26 cellular contexts compared by ENCODE assay signal in the genomic region with DNA sequence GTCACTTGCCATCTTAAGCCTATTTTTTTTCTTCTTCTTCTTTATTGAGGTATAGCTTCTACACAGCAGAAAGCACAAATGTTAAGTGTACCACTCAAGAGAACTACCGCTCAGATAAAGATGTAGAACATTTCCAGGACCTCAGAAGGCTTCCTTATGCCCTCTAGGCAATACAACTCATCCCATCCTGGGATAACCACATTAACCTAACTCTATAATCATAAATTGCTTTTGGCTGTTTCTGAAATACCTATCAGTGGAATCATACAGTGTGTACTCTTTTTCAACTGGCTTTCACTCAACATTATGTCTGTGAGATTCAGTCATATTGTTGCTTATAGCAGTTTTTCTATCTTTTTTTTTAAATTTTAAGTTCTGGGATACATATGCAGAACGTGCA. TPM values are rescaled to one million over a fixed set of nuclear protein-coding genes. Genes with fewer than 3 reads are reported as not detected.
DNase-seq lines count a peak whose midpoint lies in the region; ATAC-seq, FAIRE-seq and TF ChIP-seq lines count a peak whose summit lies in the region.
"Had no signal": no experiment of that assay in that cellular context is flagged by ENCODE, and none has a peak within 500 bp of the region (broad histone marks: within the 10 kb centered on the region; RNA-seq: fewer than 3 reads in every experiment).

No MANE protein-coding gene starts in this region.

- ATAC-seq in HG03565 (IDR thresholded peaks at IDR 0.05; ENCODE audit: unreplicated experiment): no peak
- ATAC-seq: GM12878, T-cell had no signal

- no peaks in the 10 kb centered on the region for H3K27me3 Mint-ChIP-seq in HFFc6 (ENCODE audit: insufficient read depth)
- H3K27me3 Mint-ChIP-seq: CD8-positive, alpha-beta memory T cell; T-cell had no signal

- H3K27ac Mint-ChIP-seq in HFFc6: no peak overlapping the region
- H3K27ac Mint-ChIP-seq: CD14-positive monocyte, T-cell had no signal

- peaks cover 21% of the 10 kb centered on the region for H3K4me1 Mint-ChIP-seq in HFFc6 (ENCODE audit: low read depth)
- H3K4me1 Mint-ChIP-seq: CD14-positive monocyte; CD8-positive, alpha-beta memory T cell; T-cell had no signal

- DNase-seq in ELR (ENCODE audit: low read depth): peak; percentile 71
- peak; percentile 54 for DNase-seq in HFFc6
- peak; percentile 27 for DNase-seq in bronchial epithelial cell (ENCODE audit: low read depth)
- no peak for DNase-seq in stimulated activated CD4-positive, alpha-beta T cell treated with anti-CD3 and anti-CD28 coated beads, Interleukin-1b, Interleukin-23, amount 100 ng/mL, for 48 hours
- DNase-seq in OCI-M2 (lab: John Stamatoyannopoulos, UW; ENCODE audit: unreplicated experiment): no peak
- no peak for DNase-seq in T-helper 9 cell
- DNase-seq: BE2C; CD8-positive, alpha-beta memory T cell; DND-41; H7; KG1; NCI-H1092 treated with DMSO at 0.1 percent for 48 hours; NCI-H1436; NCI-H187; NCI-H2081 treated with DMSO at 0.1 percent for 48 hours; NCI-H2171; NCI-H524; NCI-H748 treated with DMSO at 0.1 percent for 48 hours; PC-9; SHP77; T-cell had no signal

- no peak for FAIRE-seq in bronchial epithelial cell (lab: Jason Lieb, UNC)
- FAIRE-seq: G401.6, GM12878, GM19239 had no signal

- peaks cover 5% of the 10 kb centered on the region for H3K9me3 Mint-ChIP-seq in HFFc6

- H3K4me3 ChIP-seq in bronchial epithelial cell (ENCODE audit: low read depth, low read length): no peak overlapping the region
- H3K4me3 ChIP-seq: GM12878, PC-9 had no signal

- no peaks in the 10 kb centered on the region for H3K27me3 ChIP-seq in bronchial epithelial cell (ENCODE audit: control insufficient read depth, insufficient read depth, low read length)
- H3K27me3 ChIP-seq: BE2C had no signal

- H3K36me3 ChIP-seq in bronchial epithelial cell (ENCODE audit: control insufficient read depth, insufficient read depth, low read length): peaks cover 1% of the 10 kb centered on the region

- no peak overlapping the region for H3K4me3 Mint-ChIP-seq in HFFc6
- H3K4me3 Mint-ChIP-seq: CD14-positive monocyte; CD8-positive, alpha-beta memory T cell; T-cell had no signal

- TF ChIP-seq CTCF in HFFc6 (IDR thresholded peaks at IDR 0.05) (no peak), bronchial epithelial cell (IDR thresholded peaks at IDR 0.05; ENCODE audit: insufficient read depth, low read length, severe bottlenecking) (no peak)

- peaks cover 56% of the 10 kb centered on the region for H3K36me3 Mint-ChIP-seq in HFFc6 (ENCODE audit: low read depth)

RNA-seq across cellular contexts. Expression of a gene that starts 51.7 kb away (rescaled TPM):
- total RNA-seq in HFFc6 (2021; fragmentation: NEBNext Ultra II Directional; extraction: Animal tissue kit (Norgen Biotek cat#: 25700)): 10 to 100 TPM; 34.8 to 44.3 (median 37.7) TPM
- total RNA-seq in bronchial epithelial cell: 35.8 and 41.7 TPM in 2 replicates

RNA-seq across cellular contexts. Expression of a gene that starts 51.9 kb away (rescaled TPM):
- total RNA-seq in HFFc6 (2021; fragmentation: NEBNext Ultra II Directional; extraction: Animal tissue kit (Norgen Biotek cat#: 25700)): under 1 TPM in 2 of 6 experiments, not detected in 4; 0.07 to 0.08 TPM
- under 0.01 and 0.38 TPM in 2 replicates for total RNA-seq in bronchial epithelial cell

Comparison
In these comparisons a context has a peak if more than half of its experiments do, and no peak if none do; other contexts are left out.
1. DNase-seq: peak in ELR (single experiment), HFFc6 (single experiment) and bronchial epithelial cell (single experiment); none in stimulated activated CD4-positive, alpha-beta T cell treated with anti-CD3 and anti-CD28 coated beads, Interleukin-1b, Interleukin-23, amount 100 ng/mL, for 48 hours (single experiment), OCI-M2 (single experiment) and T-helper 9 cell (single experiment).